In genomic region chr2:19029655-19030054, GRCh38 we compare ENCODE assay signal across 24 cellular contexts.
DNase-seq lines count a peak whose midpoint lies in the region; ATAC-seq, FAIRE-seq and TF ChIP-seq lines count a peak whose summit lies in the region.
"Had no signal": no experiment of that assay in that cellular context is flagged by ENCODE, and none has a peak within 500 bp of the region (broad histone marks: within the 10 kb centered on the region; RNA-seq: fewer than 3 reads in every experiment).

No MANE protein-coding gene starts in this region.

- no peak for FAIRE-seq in HepG2 (lab: Jason Lieb, UNC)
- FAIRE-seq: GM18507, H1 had no signal

- H3K4me1 Mint-ChIP-seq in Caco-2 (ENCODE audit: low read depth, unreplicated experiment) = no peaks in the 10 kb centered on the region
- H3K4me1 Mint-ChIP-seq: CD8-positive, alpha-beta memory T cell; T-cell had no signal

- H3K4me2 ChIP-seq in HepG2 (ENCODE audit: low read depth, low read length) = no peak overlapping the region
- no peak overlapping the region for H3K4me2 ChIP-seq in PC-3 (ENCODE audit: low read length)
- H3K4me2 ChIP-seq: KMS-11 had no signal

- H3K27ac ChIP-seq in RWPE1 = no peak overlapping the region
- H3K27ac ChIP-seq in HepG2 (ENCODE audit: extremely low read length, insufficient read depth, low read length) = no peak overlapping the region
- no peak overlapping the region for H3K27ac ChIP-seq in PC-3 (ENCODE audit: low read length)
- H3K27ac ChIP-seq in spleen = no peak overlapping the region
- H3K27ac ChIP-seq: C4-2B, KMS-11, SJCRH30 had no signal

- ATAC-seq in HepG2 (no peak), PC-3 (no peak)
- ATAC-seq: T-cell had no signal

- 56% methylated on average over 3 of the region's 3 CpGs for WGBS in HepG2 (ENCODE audit: low lambda C conversion rate)
- WGBS in spleen, 5 donors = 83 to 95% (median 87%) methylated on average over 3 of the region's 3 CpGs

- H3K9me2 ChIP-seq in PC-3 (replicated peaks; ENCODE audit: low read length) = no peaks in the 10 kb centered on the region

- H3K27me3 ChIP-seq in HepG2 (ENCODE audit: control insufficient read depth in 1 of 2, insufficient read depth in 2 of 2, low read length in 2 of 2) = no peaks in the 10 kb centered on the region
- H3K27me3 ChIP-seq in PC-3 (ENCODE audit: low read length) = no peaks in the 10 kb centered on the region
- H3K27me3 ChIP-seq in spleen (replicated peaks in 1 of 7) = no peaks in the 10 kb centered on the region
- no peaks in the 10 kb centered on the region for H3K27me3 ChIP-seq in Caco-2 (replicated peaks; ENCODE audit: control insufficient read depth, insufficient read depth, low read length)

- no TSS peak for BruUV-seq in HepG2 (replicated peaks; lab: Mats Ljungman, UMichigan)
- BruUV-seq in PC-3 (replicated peaks; lab: Mats Ljungman, UMichigan) = no TSS peak
- no TSS peak for BruUV-seq in Caco-2 (replicated peaks; lab: Mats Ljungman, UMichigan)

- TF ChIP-seq EP300 in HepG2 (IDR thresholded peaks at IDR 0.05; ENCODE audit: low read depth in 2 of 2, low read length in 2 of 2) (no peak), HepG2 (CRISPR knock-in tag; IDR thresholded peaks at IDR 0.05; ENCODE audit: borderline replicate concordance) (no peak)

- H2AFZ ChIP-seq in HepG2 (ENCODE audit: low read length) = no peak overlapping the region
- no peak overlapping the region for H2AFZ ChIP-seq in PC-3 (ENCODE audit: low read length)

- H3K4me1 ChIP-seq in HepG2 (ENCODE audit: insufficient read depth, low read length) (no peaks in the 10 kb centered on the region), PC-3 (ENCODE audit: insufficient read depth, low read length) (no peaks in the 10 kb centered on the region), spleen (no peaks in the 10 kb centered on the region), Caco-2 (no peaks in the 10 kb centered on the region)
- H3K4me1 ChIP-seq: SJCRH30 had no signal

- H3K9me3 ChIP-seq in HepG2 (ENCODE audit: low read length) (no peaks in the 10 kb centered on the region), PC-3 (ENCODE audit: low read length) (no peaks in the 10 kb centered on the region), spleen (no peaks in the 10 kb centered on the region), Caco-2 (no peaks in the 10 kb centered on the region)
- H3K9me3 ChIP-seq: SJCRH30 had no signal

- in situ Hi-C loops in HepG2 (cut with HindIII; ENCODE audit: extremely low pct_ligation_motif_present, low pct_unique_long_range_greater_than_20kb) = no loop called here

- intact Hi-C loops in HepG2 (cut with micrococcal nuclease; ENCODE audit: unreplicated experiment) = no loop called here
- intact Hi-C loops in PC-3 (cut with micrococcal nuclease) = no loop called here
- intact Hi-C loops in spleen (cut with DNase I; ENCODE audit: low total_unique reads) = no loop called here
- intact Hi-C loops in Caco-2 (cut with micrococcal nuclease; ENCODE audit: unreplicated experiment) = no loop called here

- H3K27ac Mint-ChIP-seq in Caco-2 (ENCODE audit: unreplicated experiment) = no peak overlapping the region
- H3K27ac Mint-ChIP-seq: CD8-positive, alpha-beta memory T cell; T-cell had no signal

- no peaks in the 10 kb centered on the region for H3F3A ChIP-seq in PC-3 (ENCODE audit: low read length, unreplicated experiment)

- no peaks in the 10 kb centered on the region for H3K36me3 ChIP-seq in HepG2 (replicated peaks in 1 of 2; ENCODE audit: control insufficient read depth in 1 of 2, insufficient read depth in 2 of 2, low read length in 2 of 2)
- H3K36me3 ChIP-seq in PC-3 (ENCODE audit: low read depth, low read length) = no peaks in the 10 kb centered on the region
- no peaks in the 10 kb centered on the region for H3K36me3 ChIP-seq in spleen
- no peaks in the 10 kb centered on the region for H3K36me3 ChIP-seq in Caco-2 (ENCODE audit: control insufficient read depth, insufficient read depth, low read length)
- H3K36me3 ChIP-seq: SJCRH30 had no signal

- H4K20me1 ChIP-seq in HepG2 (ENCODE audit: insufficient read depth, low read length) = no peaks in the 10 kb centered on the region
- no peaks in the 10 kb centered on the region for H4K20me1 ChIP-seq in PC-3 (ENCODE audit: low read length)

- no peaks in the 10 kb centered on the region for H3K79me2 ChIP-seq in HepG2 (ENCODE audit: insufficient read depth, low read length)
- no peaks in the 10 kb centered on the region for H3K79me2 ChIP-seq in PC-3 (ENCODE audit: low read length)

- H3K4me3 Mint-ChIP-seq in Caco-2 (ENCODE audit: unreplicated experiment) = no peak overlapping the region
- H3K4me3 Mint-ChIP-seq: CD8-positive, alpha-beta memory T cell; T-cell had no signal

- H3K9ac ChIP-seq in HepG2 (ENCODE audit: insufficient read depth, low read depth, low read length) (no peak overlapping the region), PC-3 (ENCODE audit: low read length) (no peak overlapping the region)
- H3K9ac ChIP-seq: KMS-11 had no signal

- CTCF ChIA-PET in RWPE1 (lab: Yijun Ruan, JAX) = no interaction called here
- CTCF ChIA-PET in HepG2 (lab: Yijun Ruan, JAX; ENCODE audit: low intra/inter-chr PET ratio, low total read pairs) = no interaction called here
- CTCF ChIA-PET in PC-3 (lab: Charles Lee) = no interaction called here
- CTCF ChIA-PET in Caco-2 (lab: Charles Lee) = no interaction called here

- TF ChIP-seq RAD21 in HepG2 (CRISPR knock-in tag; IDR thresholded peaks at IDR 0.05) = no peak

- no peak overlapping the region for H3K4me3 ChIP-seq in epithelial cell of esophagus (ENCODE audit: low read length)
- no peak overlapping the region for H3K4me3 ChIP-seq in HepG2 (replicated peaks in 1 of 3; ENCODE audit: insufficient read depth in 1 of 3, low read depth in 2 of 3, low read length in 3 of 3)
- no peak overlapping the region for H3K4me3 ChIP-seq in PC-3 (ENCODE audit: low read length)
- H3K4me3 ChIP-seq in spleen = no peak overlapping the region
- H3K4me3 ChIP-seq in Caco-2 (ENCODE audit: low read depth, low read length) = no peak overlapping the region
- H3K4me3 ChIP-seq: SJCRH30 had no signal

- no peaks in the 10 kb centered on the region for H3K9me3 Mint-ChIP-seq in Caco-2 (ENCODE audit: unreplicated experiment)
- H3K9me3 Mint-ChIP-seq: T-cell had no signal

- no peaks in the 10 kb centered on the region for H3K36me3 Mint-ChIP-seq in Caco-2 (ENCODE audit: insufficient read depth, unreplicated experiment)

- TF ChIP-seq CTCF in RWPE1 (conservative IDR thresholded peaks at IDR 0.05; ENCODE audit: low read depth) (no peak), epithelial cell of esophagus (IDR thresholded peaks at IDR 0.05; ENCODE audit: insufficient read depth, low read depth, low read length, missing control alignments) (no peak), HepG2 (CRISPR knock-in tag; IDR thresholded peaks at IDR 0.05) (no peak), PC-3 (conservative IDR thresholded peaks at IDR 0.05; ENCODE audit: low read depth, low read length) (no peak), spleen (IDR thresholded peaks at IDR 0.05 in 8 of 11, conservative IDR thresholded peaks at IDR 0.05 in 3 of 11) (no peak), Caco-2 (IDR thresholded peaks at IDR 0.05; ENCODE audit: insufficient read depth in 1 of 2, low read depth in 1 of 2, low read length in 1 of 2, severe bottlenecking in 1 of 2, unreplicated experiment in 1 of 2) (no peak)

- DNase-seq in ELR (ENCODE audit: low read depth) (peak; percentile 40), RWPE1 (ENCODE audit: low spot score) (peak; percentile 17), epithelial cell of esophagus (ENCODE audit: low read depth) (peak; percentile 82), HepG2 (ENCODE audit: low spot score) (no peak), SIG-M5 (lab: John Stamatoyannopoulos, UW) (no peak), PC-3 (no peak), spleen (no peak), Caco-2 (no peak)
- DNase-seq: CD8-positive, alpha-beta memory T cell; GDM1; MV-4-11; NCI-H1694 treated with DMSO at 0.1 percent for 48 hours; NCI-H2081 treated with DMSO at 0.1 percent for 48 hours; NCI-H2171 treated with DMSO at 0.1 percent for 48 hours; NCI-H446 treated with DMSO at 0.1 percent for 48 hours; NCI-H526 treated with DMSO at 0.1 percent for 48 hours; OCI-M1; RPMI8226; SJCRH30; T-cell had no signal

- H3K27me3 Mint-ChIP-seq in Caco-2 (ENCODE audit: insufficient read depth, unreplicated experiment) = no peaks in the 10 kb centered on the region
- H3K27me3 Mint-ChIP-seq: T-cell had no signal

- POLR2A ChIA-PET in RWPE1 (lab: Yijun Ruan, JAX; ENCODE audit: low non-redundant PET) (no interaction called here), HepG2 (lab: Yijun Ruan, JAX) (no interaction called here), PC-3 (lab: Charles Lee; ENCODE audit: unreplicated experiment) (no interaction called here), Caco-2 (lab: Charles Lee) (no interaction called here)

- TF ChIP-seq POLR2A in HepG2 (IDR thresholded peaks at IDR 0.05; ENCODE audit: insufficient read depth in 1 of 2, low read depth in 2 of 2, low read length in 2 of 2) (no peak), spleen (IDR thresholded peaks at IDR 0.05) (no peak)

TF ChIP-seq in HepG2, 621 proteins besides CTCF, POLR2A, EP300 and RAD21:
- TF ChIP-seq ZNF350 (CRISPR knock-in tag; IDR thresholded peaks at IDR 0.05; ENCODE audit: borderline replicate concordance, low read depth) = no peak
- TF ChIP-seq FOXO4 (CRISPR knock-in tag; conservative IDR thresholded peaks at IDR 0.05) = 0 out of 2 replicates have a peak, but pooled peaks have one; percentile 66

Comparison
In these comparisons a context has a peak if more than half of its experiments do, and no peak if none do; other contexts are left out.
1. DNase-seq: peak in ELR (single experiment), RWPE1 (single experiment) and epithelial cell of esophagus (single experiment); none in HepG2 (single experiment), SIG-M5 (single experiment), PC-3 (single experiment), spleen (single experiment) and Caco-2 (0 of 2).